Comparison of ENCODE assay signal across 36 cellular contexts in the genomic region with DNA sequence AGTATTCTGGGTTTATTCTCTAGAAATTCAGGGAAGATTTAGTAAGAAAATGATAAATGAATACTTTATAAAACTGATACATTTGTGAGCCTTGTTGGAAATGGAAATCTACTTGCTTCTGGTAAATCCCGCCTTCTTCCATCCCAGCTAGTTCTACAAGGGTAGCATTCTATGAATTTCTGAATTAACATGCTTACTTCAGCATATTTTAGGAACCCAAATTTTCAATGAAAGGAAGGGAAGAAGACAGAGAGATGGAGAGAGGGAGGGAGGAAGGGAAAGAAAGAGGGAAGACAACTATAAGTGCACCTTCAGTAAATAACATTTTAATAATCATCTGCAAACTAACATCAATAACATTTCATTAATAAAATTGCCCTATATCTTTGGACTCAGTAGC. TPM values are rescaled to one million over a fixed set of nuclear protein-coding genes. Genes with fewer than 3 reads are reported as not detected.
"Had no signal": no experiment of that assay in that cellular context is flagged by ENCODE, and none has a peak within 500 bp of the region (broad histone marks: within the 10 kb centered on the region; RNA-seq: fewer than 3 reads in every experiment).

No MANE protein-coding gene starts in this region.

- FAIRE-seq: astrocyte, TTC549 had no signal

- H3K9me3 Mint-ChIP-seq: activated B cell treated with CpG ODN at 0.5 μM for 24 hours; activated CD4-positive, alpha-beta memory T cell treated with anti-CD3 and anti-CD28 coated beads for 36 hours; activated CD4-positive, alpha-beta T cell treated with anti-CD3 and anti-CD28 coated beads, Interleukin-2, amount 10 ng/mL, durations not matched to agents 24 days and 14 days; activated CD8-positive, alpha-beta T cell treated with anti-CD3 and anti-CD28 coated beads for 36 hours; activated naive CD8-positive, alpha-beta T cell treated with anti-CD3 and anti-CD28 coated beads for 36 hours; activated T-helper 2 cell treated with anti-CD3 and anti-CD28 coated beads, Interferon-gamma antibody, Interleukin-2, Interleukin-4, amounts not matched to agents 10 μg/mL and 5 μg/mL and 100 μg/mL, durations not matched to agents 14 hours and 24 hours and 36 hours; T-helper 1 cell treated with Interleukin-12 subunit alpha and Interleukin-12 subunit beta and Interleukin-4 antibody, amounts not matched to agents 30 μg/mL and 1 μg/mL, for 36 hours; T-helper 2 cell treated with Interferon-gamma antibody and Interleukin-4, amounts not matched to agents 5 μg/mL and 100 μg/mL, for 36 hours had no signal

- H3K4me3 Mint-ChIP-seq: activated B cell treated with CpG ODN at 0.5 μM for 24 hours; activated CD4-positive, alpha-beta memory T cell treated with anti-CD3 and anti-CD28 coated beads for 36 hours; activated CD4-positive, alpha-beta T cell treated with anti-CD3 and anti-CD28 coated beads, Interleukin-2, amount 10 ng/mL, durations not matched to agents 24 days and 14 days; activated CD8-positive, alpha-beta T cell treated with anti-CD3 and anti-CD28 coated beads for 36 hours; activated naive CD4-positive, alpha-beta T cell treated with anti-CD3 and anti-CD28 coated beads for 36 hours; activated naive CD8-positive, alpha-beta T cell treated with anti-CD3 and anti-CD28 coated beads for 36 hours; T-helper 1 cell treated with Interleukin-12 subunit alpha and Interleukin-12 subunit beta and Interleukin-4 antibody, amounts not matched to agents 30 μg/mL and 1 μg/mL, for 36 hours; T-helper 2 cell treated with Interferon-gamma antibody and Interleukin-4, amounts not matched to agents 5 μg/mL and 100 μg/mL, for 36 hours had no signal

- DNase-seq: activated B cell treated with CpG ODN at 0.5 μM for 24 hours; activated CD4-positive, alpha-beta memory T cell treated with anti-CD3 and anti-CD28 coated beads for 36 hours; activated CD4-positive, alpha-beta T cell treated with anti-CD3 and anti-CD28 coated beads for 4 hours; activated CD4-positive, alpha-beta T cell treated with anti-CD3 and anti-CD28 coated beads, Interleukin-2, amount 10 ng/mL, durations not matched to agents 24 days and 14 days; activated CD4-positive, alpha-beta T cell treated with anti-CD3 and anti-CD28 coated beads, Interleukin-2, amount 50 U/mL, for 1 hour; activated CD4-positive, alpha-beta T cell treated with anti-CD3 and anti-CD28 coated beads, Interleukin-2, amount 50 U/mL, for 4 hours; activated CD4-positive, CD25-positive, alpha-beta regulatory T cell treated with anti-CD3 and anti-CD28 coated beads, Interleukin-2, amount 50 U/mL, for 72 hours; activated CD8-positive, alpha-beta memory T cell treated with anti-CD3 and anti-CD28 coated beads, Interleukin-2, amount 50 U/mL, for 4 hours; activated CD8-positive, alpha-beta T cell treated with anti-CD3 and anti-CD28 coated beads for 36 hours; activated effector memory CD4-positive, alpha-beta T cell treated with Interleukin-2 at 50 U/mL for 16 hours; activated gamma-delta T cell; activated naive CD4-positive, alpha-beta T cell treated with anti-CD3 and anti-CD28 coated beads for 36 hours; activated naive CD4-positive, alpha-beta T cell treated with anti-CD3 and anti-CD28 coated beads, Interleukin-2, amount 50 U/mL, for 16 hours; activated naive CD8-positive, alpha-beta T cell treated with anti-CD3 and anti-CD28 coated beads for 36 hours; activated T-cell treated with anti-CD3 and anti-CD28 coated beads for 4 hours; activated T-cell treated with anti-CD3 and anti-CD28 coated beads, Interleukin-2, amount 50 U/mL, for 1 hour; activated T-cell treated with anti-CD3 and anti-CD28 coated beads, Interleukin-2, amount 50 U/mL, for 48 hours; adrenal gland; amniotic stem cell; aorta; body of pancreas; brain microvascular endothelial cell; central memory CD4-positive, alpha-beta T cell; T-helper 1 cell; T-helper 2 cell; T-helper 9 cell had no signal

- H3K36me3 Mint-ChIP-seq: activated CD4-positive, alpha-beta memory T cell treated with anti-CD3 and anti-CD28 coated beads for 36 hours; activated naive CD4-positive, alpha-beta T cell treated with anti-CD3 and anti-CD28 coated beads, Interleukin-2, amount 50 U/mL, for 72 hours; activated naive CD8-positive, alpha-beta T cell treated with anti-CD3 and anti-CD28 coated beads for 36 hours had no signal

- H3K27me3 ChIP-seq: adrenal gland, body of pancreas, brain microvascular endothelial cell, breast epithelium had no signal

- H3K27ac ChIP-seq: adrenal gland, body of pancreas, brain microvascular endothelial cell, breast epithelium, VCaP had no signal

- H3K9me3 ChIP-seq: adrenal gland, body of pancreas, breast epithelium had no signal

- H3K4me3 ChIP-seq: adrenal gland, body of pancreas, breast epithelium had no signal

- H3K27me3 Mint-ChIP-seq: activated CD4-positive, alpha-beta memory T cell treated with anti-CD3 and anti-CD28 coated beads for 36 hours; activated naive CD8-positive, alpha-beta T cell treated with anti-CD3 and anti-CD28 coated beads for 36 hours had no signal

- H3K4me1 Mint-ChIP-seq: activated B cell treated with CpG ODN at 0.5 μM for 24 hours; activated CD4-positive, alpha-beta T cell treated with anti-CD3 and anti-CD28 coated beads, Interleukin-2, amount 10 ng/mL, durations not matched to agents 24 days and 14 days; activated naive CD8-positive, alpha-beta T cell treated with anti-CD3 and anti-CD28 coated beads for 36 hours had no signal

- H3K4me1 ChIP-seq: adrenal gland, body of pancreas, breast epithelium had no signal

- H3K27ac Mint-ChIP-seq: activated B cell treated with CpG ODN at 0.5 μM for 24 hours; activated CD4-positive, alpha-beta memory T cell treated with anti-CD3 and anti-CD28 coated beads for 36 hours; activated CD4-positive, alpha-beta T cell treated with anti-CD3 and anti-CD28 coated beads, Interleukin-2, amount 10 ng/mL, durations not matched to agents 24 days and 14 days; activated CD8-positive, alpha-beta T cell treated with anti-CD3 and anti-CD28 coated beads for 36 hours; activated naive CD4-positive, alpha-beta T cell treated with anti-CD3 and anti-CD28 coated beads for 36 hours; activated naive CD4-positive, alpha-beta T cell treated with anti-CD3 and anti-CD28 coated beads, Interleukin-2, amount 50 U/mL, for 72 hours; activated naive CD8-positive, alpha-beta T cell treated with anti-CD3 and anti-CD28 coated beads for 36 hours; activated T-helper 2 cell treated with anti-CD3 and anti-CD28 coated beads, Interferon-gamma antibody, Interleukin-2, Interleukin-4, amounts not matched to agents 10 μg/mL and 5 μg/mL and 100 μg/mL, durations not matched to agents 14 hours and 24 hours and 36 hours; T-helper 1 cell treated with Interleukin-12 subunit alpha and Interleukin-12 subunit beta and Interleukin-4 antibody, amounts not matched to agents 30 μg/mL and 1 μg/mL, for 36 hours; T-helper 2 cell treated with Interferon-gamma antibody and Interleukin-4, amounts not matched to agents 5 μg/mL and 100 μg/mL, for 36 hours had no signal

- H3K36me3 ChIP-seq: adrenal gland, brain microvascular endothelial cell, breast epithelium had no signal

- ATAC-seq: activated CD8-positive, alpha-beta T cell treated with anti-CD3 and anti-CD28 coated beads for 36 hours; activated naive CD4-positive, alpha-beta T cell treated with anti-CD3 and anti-CD28 coated beads, Interleukin-2, amount 50 U/mL, for 72 hours; body of pancreas had no signal

RNA-seq across cellular contexts. Expression of a gene that starts 28.6 kb away (rescaled TPM):
- total RNA-seq: activated B cell treated with CpG ODN at 0.5 μM for 24 hours; activated CD4-positive, alpha-beta memory T cell treated with anti-CD3 and anti-CD28 coated beads for 36 hours; activated CD4-positive, alpha-beta T cell treated with anti-CD3 and anti-CD28 coated beads, Interleukin-2, amount 10 ng/mL, durations not matched to agents 24 days and 14 days; activated CD8-positive, alpha-beta memory T cell treated with anti-CD3 and anti-CD28 coated beads for 36 hours; activated CD8-positive, alpha-beta T cell treated with anti-CD3 and anti-CD28 coated beads for 36 hours; activated naive CD4-positive, alpha-beta T cell treated with anti-CD3 and anti-CD28 coated beads for 36 hours; activated naive CD4-positive, alpha-beta T cell treated with anti-CD3 and anti-CD28 coated beads, Interleukin-2, amount 50 U/mL, for 72 hours; activated naive CD8-positive, alpha-beta T cell treated with anti-CD3 and anti-CD28 coated beads for 36 hours; activated T-helper 2 cell treated with anti-CD3 and anti-CD28 coated beads, Interferon-gamma antibody, Interleukin-2, Interleukin-4, amounts not matched to agents 10 μg/mL and 5 μg/mL and 100 μg/mL, durations not matched to agents 14 hours and 24 hours and 36 hours; body of pancreas; cardiac septum had no signal
- polyA plus RNA-seq: aorta had no signal
